8 cellular contexts compared by ENCODE assay signal in genomic region chrX:44012484-44013096, GRCh38. TPM values are rescaled to one million over a fixed set of nuclear protein-coding genes. Genes with fewer than 3 reads are reported as not detected.
A peak's percentile ranks its signal among the peaks of the same experiment; 100 is the strongest.
DNase-seq lines count a peak whose midpoint lies in the region; ATAC-seq lines count a peak whose summit lies in the region.

No MANE protein-coding gene starts in this region.

- H3K4me3 Mint-ChIP-seq in activated CD8-positive, alpha-beta memory T cell treated with anti-CD3 and anti-CD28 coated beads, Interleukin-2, amount 10 ng/mL, durations not matched to agents 7 days and 5 days, result no peak overlapping the region

- CTCF ChIA-PET in activated CD8-positive, alpha-beta memory T cell treated with anti-CD3 and anti-CD28 coated beads, Interleukin-2, amount 10 ng/mL, durations not matched to agents 7 days and 5 days (lab: Charles Lee), result no interaction called here

- H3K27ac Mint-ChIP-seq in activated CD8-positive, alpha-beta memory T cell treated with anti-CD3 and anti-CD28 coated beads, Interleukin-2, amount 10 ng/mL, durations not matched to agents 7 days and 5 days, result no peak overlapping the region

- H3K27me3 Mint-ChIP-seq in activated CD8-positive, alpha-beta memory T cell treated with anti-CD3 and anti-CD28 coated beads, Interleukin-2, amount 10 ng/mL, durations not matched to agents 7 days and 5 days, result peaks cover 3% of the 10 kb centered on the region

- no peaks in the 10 kb centered on the region for H3K9me3 Mint-ChIP-seq in activated CD8-positive, alpha-beta memory T cell treated with anti-CD3 and anti-CD28 coated beads, Interleukin-2, amount 10 ng/mL, durations not matched to agents 7 days and 5 days (ENCODE audit: low read depth)

- intact Hi-C loops in Right ventricle myocardium superior (cut with DNase I), result no loop called here

- H3K36me3 Mint-ChIP-seq in activated CD8-positive, alpha-beta memory T cell treated with anti-CD3 and anti-CD28 coated beads, Interleukin-2, amount 10 ng/mL, durations not matched to agents 7 days and 5 days, result peaks cover 2% of the 10 kb centered on the region

- H3K4me1 Mint-ChIP-seq in activated CD8-positive, alpha-beta memory T cell treated with anti-CD3 and anti-CD28 coated beads, Interleukin-2, amount 10 ng/mL, durations not matched to agents 7 days and 5 days, result peaks cover 8% of the 10 kb centered on the region

- peak; percentile 53 for ATAC-seq in activated CD8-positive, alpha-beta memory T cell treated with anti-CD3 and anti-CD28 coated beads, Interleukin-2, amount 10 ng/mL, durations not matched to agents 7 days and 5 days
- ATAC-seq in Right ventricle myocardium superior (ENCODE audit: poor library complexity) (peak; percentile 52), GM19463 (IDR thresholded peaks at IDR 0.05; ENCODE audit: unreplicated experiment) (no peak), GM19351 (IDR thresholded peaks at IDR 0.05; ENCODE audit: unreplicated experiment) (no peak)

- DNase-seq in activated gamma-delta T cell treated with Interleukin-2 at 50 U/mL for 16 hours (peak; percentile 27), activated gamma-delta T cell (lab: John Stamatoyannopoulos, UW) (no peak), Right ventricle myocardium superior (peak; percentile 46), DMS153 treated with DMSO at 0.1 percent for 48 hours (lab: John Stamatoyannopoulos, UW; ENCODE audit: unreplicated experiment) (no peak)
- peak; percentile 60 for DNase-seq in activated CD8-positive, alpha-beta memory T cell treated with anti-CD3 and anti-CD28 coated beads, Interleukin-2, amount 10 ng/mL, durations not matched to agents 7 days and 5 days
- peak; percentile 9 for DNase-seq in stimulated activated CD8-positive, alpha-beta memory T cell treated with anti-CD3 and anti-CD28 coated beads, Interleukin-12 subunit alpha, Interleukin-12 subunit beta, amount 100 ng/mL, for 24 hours (ENCODE audit: extremely low read depth)

RNA-seq across cellular contexts. Expression of gene NDP, which starts 39.4 kb away (rescaled TPM):
- total RNA-seq in activated CD8-positive, alpha-beta memory T cell treated with anti-CD3 and anti-CD28 coated beads, Interleukin-2, amount 10 ng/mL, durations not matched to agents 7 days and 5 days, result not detected
- total RNA-seq in Right ventricle myocardium superior, result not detected

Comparison
In these comparisons a context has a peak if more than half of its experiments do, and no peak if none do; other contexts are left out.
1. DNase-seq: peak in activated gamma-delta T cell treated with Interleukin-2 at 50 U/mL for 16 hours (single experiment), activated CD8-positive, alpha-beta memory T cell treated with anti-CD3 and anti-CD28 coated beads, Interleukin-2, amount 10 ng/mL, durations not matched to agents 7 days and 5 days (single experiment), Right ventricle myocardium superior (single experiment) and stimulated activated CD8-positive, alpha-beta memory T cell treated with anti-CD3 and anti-CD28 coated beads, Interleukin-12 subunit alpha, Interleukin-12 subunit beta, amount 100 ng/mL, for 24 hours (single experiment); none in activated gamma-delta T cell (single experiment) and DMS153 treated with DMSO at 0.1 percent for 48 hours (single experiment).
2. ATAC-seq: peak in activated CD8-positive, alpha-beta memory T cell treated with anti-CD3 and anti-CD28 coated beads, Interleukin-2, amount 10 ng/mL, durations not matched to agents 7 days and 5 days (single experiment) and Right ventricle myocardium superior (single experiment); none in GM19463 (single experiment) and GM19351 (single experiment).